8 cellular contexts compared by ENCODE assay signal in genomic region chr9:34589656-34590375, GRCh38. TPM values are rescaled to one million over a fixed set of nuclear protein-coding genes. Genes with fewer than 3 reads are reported as not detected.
DNase-seq lines count a peak whose midpoint lies in the region; ATAC-seq, FAIRE-seq and TF ChIP-seq lines count a peak whose summit lies in the region.

TSS of gene CNTFR (minus strand) at chr9:34589724. CDS start at chr9:34568981, 20,743 bp downstream.

- H3K4me3 ChIP-seq in HepG2 (replicated peaks in 1 of 3; ENCODE audit: insufficient read depth in 1 of 3, low read depth in 2 of 3, low read length in 3 of 3) (0 out of 6 replicates have a peak within 1 kb of the TSS, but pooled peaks of 1 of the 3 experiments have one; percentile 7), stomach (peak within 1 kb of the TSS; percentile 53 to 66 (median 58))

- DNase-seq in D721Med (ENCODE audit: insufficient read length, low spot score) (peak; percentile 88), NCI-H2171 (lab: John Stamatoyannopoulos, UW) (peak; percentile 35), T47D (ENCODE audit: low read depth in 1 of 2, low spot score in 1 of 2) (peak; percentile 61 to 70), HepG2 (ENCODE audit: low spot score) (no peak), stomach (no peak), GDM1 (lab: John Stamatoyannopoulos, UW) (no peak)

- in situ Hi-C loops in T47D (cut with HindIII; ENCODE audit: low pct_unique_long_range_greater_than_20kb, low sequenced_read_pairs) (no loop called here), HepG2 (cut with HindIII; ENCODE audit: extremely low pct_ligation_motif_present, low pct_unique_long_range_greater_than_20kb) (loop anchor here (5.0 kb wide), 1 partner anchor 38 kb away; no protein-coding TSS in a partner anchor)

- POLR2A ChIA-PET in HepG2 (lab: Yijun Ruan, JAX), result no interaction called here

- 33% methylated on average over 26 of the region's 100 CpGs for WGBS in HepG2 (ENCODE audit: low lambda C conversion rate)
- WGBS in stomach, 5 donors, result 1 to 2% (median 1%) methylated on average over 46 to 98 of the region's 100 CpGs

- H2AFZ ChIP-seq in HepG2 (ENCODE audit: low read length), result no peak within 1 kb of the TSS

- TF ChIP-seq CTCF in D721Med (IDR thresholded peaks at IDR 0.05; ENCODE audit: insufficient read depth, missing control alignments), result no peak
- no peak for TF ChIP-seq CTCF in HepG2 (CRISPR knock-in tag; IDR thresholded peaks at IDR 0.05)
- TF ChIP-seq CTCF in stomach (IDR thresholded peaks at IDR 0.05), result no peak

- TF ChIP-seq RAD21 in HepG2 (CRISPR knock-in tag; IDR thresholded peaks at IDR 0.05), result no peak

- H3K36me3 ChIP-seq in HepG2 (replicated peaks in 1 of 2; ENCODE audit: control insufficient read depth in 1 of 2, insufficient read depth in 2 of 2, low read length in 2 of 2), result no peaks in the 10 kb centered on the region
- H3K36me3 ChIP-seq in stomach, result no peaks in the 10 kb centered on the region

- H3K4me1 ChIP-seq in HepG2 (ENCODE audit: insufficient read depth, low read length) (peaks cover 28% of the 10 kb centered on the region; the same call in 1 of the 2 replicates), stomach (peaks cover 38 to 54% (median 47%) of the 10 kb centered on the region in 4 donors)

- TF ChIP-seq POLR2A in HepG2 (IDR thresholded peaks at IDR 0.05; ENCODE audit: insufficient read depth in 1 of 2, low read depth in 2 of 2, low read length in 2 of 2) (no peak), stomach (IDR thresholded peaks at IDR 0.05) (no peak)

- intact Hi-C loops in HepG2 (cut with micrococcal nuclease; ENCODE audit: unreplicated experiment) (loop anchor here (2.0 to 5.0 kb wide), 2 partner anchors 88 to 153 kb away; no protein-coding TSS in a partner anchor), stomach (cut with DNase I; ENCODE audit: low total_unique reads) (loop anchor here (5.0 to 10.0 kb wide), 2 partner anchors 38 to 185 kb away; no protein-coding TSS in a partner anchor)

- TF ChIP-seq EP300 in HepG2 (IDR thresholded peaks at IDR 0.05; ENCODE audit: low read depth in 2 of 2, low read length in 2 of 2), result no peak
- TF ChIP-seq EP300 in HepG2 (CRISPR knock-in tag; IDR thresholded peaks at IDR 0.05; ENCODE audit: borderline replicate concordance), result no peak
- no peak for TF ChIP-seq EP300 in stomach (IDR thresholded peaks at IDR 0.05)

- no peaks in the 10 kb centered on the region for H3K79me2 ChIP-seq in HepG2 (ENCODE audit: insufficient read depth, low read length)

- no TSS peak for BruUV-seq in HepG2 (replicated peaks; lab: Mats Ljungman, UMichigan)

- H3K27ac ChIP-seq in HepG2 (ENCODE audit: extremely low read length, insufficient read depth, low read length) (no peak within 1 kb of the TSS), stomach (peak within 1 kb of the TSS in 3 of 5 donors; percentile 23 to 50 (median 32))

- peaks cover 4% of the 10 kb centered on the region; the same call in 1 of the 2 replicates for H4K20me1 ChIP-seq in HepG2 (ENCODE audit: insufficient read depth, low read length)

- no peaks in the 10 kb centered on the region for H3K9me3 ChIP-seq in HepG2 (ENCODE audit: low read length)
- no peaks in the 10 kb centered on the region for H3K9me3 ChIP-seq in stomach

- H3K4me2 ChIP-seq in HepG2 (ENCODE audit: low read depth, low read length), result 0 out of 2 replicates have a peak within 1 kb of the TSS, but pooled peaks have one; percentile 32

- H3K9ac ChIP-seq in HepG2 (ENCODE audit: insufficient read depth, low read depth, low read length), result no peak within 1 kb of the TSS

- ATAC-seq in HepG2 (no peak), HG03571 (IDR thresholded peaks at IDR 0.05; ENCODE audit: unreplicated experiment) (no peak), HG02678 (IDR thresholded peaks at IDR 0.05; ENCODE audit: unreplicated experiment) (no peak)

- CTCF ChIA-PET in HepG2 (lab: Yijun Ruan, JAX; ENCODE audit: low intra/inter-chr PET ratio, low total read pairs), result interaction anchor here (2.4 to 3.9 kb wide), 2 partner anchors 42 to 152 kb away, joined by 10 to 42 read pairs; no protein-coding TSS in a partner anchor

- H3K27me3 ChIP-seq in HepG2 (ENCODE audit: control insufficient read depth in 1 of 2, insufficient read depth in 2 of 2, low read length in 2 of 2) (peaks cover 19 to 92% of the 10 kb centered on the region in 2 experiments), stomach (peaks cover 6 to 100% (median 89%) of the 10 kb centered on the region in 3 donors)

- FAIRE-seq in D721Med (lab: Jason Lieb, UNC), result no peak
- FAIRE-seq in HepG2 (lab: Jason Lieb, UNC), result no peak

TF ChIP-seq in HepG2, 621 proteins besides CTCF, POLR2A, EP300 and RAD21 (continues in another document):
- TF ChIP-seq ZNF646 (CRISPR knock-in tag; IDR thresholded peaks at IDR 0.05), result no peak
- no peak for TF ChIP-seq ZNF143 (CRISPR knock-in tag; IDR thresholded peaks at IDR 0.05)
- 0 out of 2 replicates have a peak, but pooled peaks have one; percentile 12 for TF ChIP-seq MTA1 (CRISPR knock-in tag; IDR thresholded peaks at IDR 0.05; ENCODE audit: borderline replicate concordance)

RNA-seq across cellular contexts. Expression of gene CNTFR, which starts in this region (rescaled TPM):
- not detected in 2 replicates for total RNA-seq in HepG2 (2016; rRNA removed; fragmentation: Illumina TruSeq; extraction: Trizol)
- total RNA-seq in HepG2 (2016; cell fraction: cytosol; rRNA removed; fragmentation: Illumina TruSeq; extraction: Trizol; ENCODE audit: low read depth), result not detected in 2 replicates
- not detected in 2 replicates for total RNA-seq in HepG2 (2016; cell fraction: insoluble cytoplasmic fraction; rRNA removed; fragmentation: Illumina TruSeq; extraction: Trizol)
- total RNA-seq in HepG2 (2016; cell fraction: membrane; rRNA removed; fragmentation: Illumina TruSeq; extraction: Trizol), result not detected in 2 replicates
- total RNA-seq in HepG2 (2016; cell fraction: nucleus; rRNA removed; fragmentation: Illumina TruSeq; extraction: Trizol), result not detected in 2 replicates
- polyA plus RNA-seq in HepG2 (2011; rRNA removed), result not detected in 2 replicates
- polyA plus RNA-seq in HepG2 (2011; cell fraction: cytosol; rRNA removed), result not detected in 2 replicates
- not detected in 2 replicates for polyA plus RNA-seq in HepG2 (2011; cell fraction: nucleus; rRNA removed)
- polyA plus RNA-seq in HepG2 (2012), result not detected in 2 replicates
- polyA plus RNA-seq in HepG2 (2016; cell fraction: cytosol; fragmentation: Illumina TruSeq; extraction: Trizol; ENCODE audit: low read depth), result not detected in 2 replicates
- not detected in 2 replicates for polyA plus RNA-seq in HepG2 (2016; cell fraction: insoluble cytoplasmic fraction; fragmentation: Illumina TruSeq; extraction: Trizol; ENCODE audit: low read depth)
- polyA plus RNA-seq in HepG2 (2016; cell fraction: membrane; fragmentation: Illumina TruSeq; extraction: Trizol; ENCODE audit: low read depth), result not detected in 2 replicates
- not detected in 2 replicates for polyA plus RNA-seq in HepG2 (2016; cell fraction: nucleus; fragmentation: Illumina TruSeq; extraction: Trizol; ENCODE audit: insufficient read depth, low read depth)
- polyA minus RNA-seq in HepG2 (2011; rRNA and poly(A)+ RNA removed; ENCODE audit: low replicate concordance), result 0.34 TPM in 1 of 2 replicates, not detected in the other
- polyA minus RNA-seq in HepG2 (2011; cell fraction: cytosol; rRNA and poly(A)+ RNA removed), result not detected in 2 replicates
- polyA minus RNA-seq in HepG2 (2011; cell fraction: nucleus; rRNA and poly(A)+ RNA removed), result not detected in 2 replicates
- total RNA-seq in stomach, result 10 to 100 TPM in 1 of 5 donors, 1 to 10 TPM in 3, not detected in 1; 2.4 to 15.8 (median 3.1) TPM
- polyA plus RNA-seq in stomach, result 1 to 10 TPM; 2.2 to 4.1 (median 2.9) TPM

Comparison
In these comparisons a context has a peak if more than half of its experiments do, and no peak if none do; other contexts are left out.
1. DNase-seq: peak in D721Med (single experiment), NCI-H2171 (single experiment) and T47D (2 of 2); none in HepG2 (single experiment), stomach (single experiment) and GDM1 (single experiment).